ENCODE assay signal across 13 cellular contexts in genomic region chr11:57793711-57794110, GRCh38. TPM values are rescaled to one million over a fixed set of nuclear protein-coding genes. Genes with fewer than 3 reads are reported as not detected.
DNase-seq lines count a peak whose midpoint lies in the region; ATAC-seq lines count a peak whose summit lies in the region.
"Had no signal": no experiment of that assay in that cellular context is flagged by ENCODE, and none has a peak within 500 bp of the region (broad histone marks: within the 10 kb centered on the region; RNA-seq: fewer than 3 reads in every experiment).

No MANE protein-coding gene starts in this region.

- H3K4me1 Mint-ChIP-seq in activated T-cell treated with anti-CD3 and anti-CD28 coated beads, Interleukin-2, amount 50 U/mL, for 72 hours (ENCODE audit: low read depth), result peaks cover 42% of the 10 kb centered on the region
- peaks cover 59% of the 10 kb centered on the region for H3K4me1 Mint-ChIP-seq in activated CD8-positive, alpha-beta T cell treated with anti-CD3 and anti-CD28 coated beads, Interleukin-2, amount 10 ng/mL, durations not matched to agents 7 days and 5 days (ENCODE audit: low read depth)
- H3K4me1 Mint-ChIP-seq in immature natural killer cell, result peaks cover 28 to 34% of the 10 kb centered on the region in 2 donors

- peaks cover 1 to 3% of the 10 kb centered on the region in 2 donors for H3K36me3 Mint-ChIP-seq in activated T-cell treated with anti-CD3 and anti-CD28 coated beads, Interleukin-2, amount 50 U/mL, for 72 hours (ENCODE audit: insufficient read depth in 2 of 2)
- peaks cover 31% of the 10 kb centered on the region for H3K36me3 Mint-ChIP-seq in activated CD8-positive, alpha-beta T cell treated with anti-CD3 and anti-CD28 coated beads, Interleukin-2, amount 10 ng/mL, durations not matched to agents 7 days and 5 days (ENCODE audit: low read depth)
- H3K36me3 Mint-ChIP-seq in immature natural killer cell, result peaks cover 3 to 9% (median 7%) of the 10 kb centered on the region in 3 donors

- peak overlapping the region; percentile 80 for H3K27ac Mint-ChIP-seq in activated T-cell treated with anti-CD3 and anti-CD28 coated beads, Interleukin-2, amount 50 U/mL, for 72 hours
- H3K27ac Mint-ChIP-seq in activated CD8-positive, alpha-beta T cell treated with anti-CD3 and anti-CD28 coated beads, Interleukin-2, amount 10 ng/mL, durations not matched to agents 7 days and 5 days, result peak overlapping the region; percentile 81
- peak overlapping the region; percentile 60 to 93 (median 86) for H3K27ac Mint-ChIP-seq in immature natural killer cell

- H3K9me3 Mint-ChIP-seq in activated T-cell treated with anti-CD3 and anti-CD28 coated beads, Interleukin-2, amount 50 U/mL, for 72 hours, result no peaks in the 10 kb centered on the region
- H3K9me3 Mint-ChIP-seq in activated CD8-positive, alpha-beta T cell treated with anti-CD3 and anti-CD28 coated beads, Interleukin-2, amount 10 ng/mL, durations not matched to agents 7 days and 5 days (ENCODE audit: insufficient read depth), result no peaks in the 10 kb centered on the region
- H3K9me3 Mint-ChIP-seq in immature natural killer cell, result no peaks in the 10 kb centered on the region

- POLR2A ChIA-PET in activated CD8-positive, alpha-beta T cell treated with anti-CD3 and anti-CD28 coated beads, Interleukin-2, amount 10 ng/mL, durations not matched to agents 7 days and 5 days (lab: Charles Lee), result interaction anchor here (4.0 kb wide), 1 partner anchor 51 kb away, joined by 46 read pairs; the partner anchor contains the start of gene SELENOH

- peak overlapping the region; percentile 9 for H3K27ac ChIP-seq in temporal lobe (ENCODE audit: low read depth, low read length)

- H3K4me3 Mint-ChIP-seq in activated T-cell treated with anti-CD3 and anti-CD28 coated beads, Interleukin-2, amount 50 U/mL, for 72 hours, result peak overlapping the region; percentile 54 to 72
- peak overlapping the region; percentile 29 for H3K4me3 Mint-ChIP-seq in activated CD8-positive, alpha-beta T cell treated with anti-CD3 and anti-CD28 coated beads, Interleukin-2, amount 10 ng/mL, durations not matched to agents 7 days and 5 days
- H3K4me3 Mint-ChIP-seq in immature natural killer cell, result peak overlapping the region in 3 of 5 donors; percentile 1 to 44 (median 3)

- CTCF ChIA-PET in activated CD8-positive, alpha-beta T cell treated with anti-CD3 and anti-CD28 coated beads, Interleukin-2, amount 10 ng/mL, durations not matched to agents 7 days and 5 days (lab: Charles Lee), result interaction anchor here (1.0 to 2.5 kb wide), 3 partner anchors 9 to 49 kb away, joined by 3 to 10 read pairs (median 3); partner anchors contain the start of gene BTBD18

- no peak for ATAC-seq in activated T-cell treated with anti-CD3 and anti-CD28 coated beads, Interleukin-2, amount 50 U/mL, for 72 hours (replicated peaks in 1 of 2)
- ATAC-seq in activated CD8-positive, alpha-beta T cell treated with anti-CD3 and anti-CD28 coated beads, Interleukin-2, amount 10 ng/mL, durations not matched to agents 7 days and 5 days, result no peak
- ATAC-seq in GM21619 (IDR thresholded peaks at IDR 0.05; ENCODE audit: unreplicated experiment), result no peak
- ATAC-seq in GM19324 (IDR thresholded peaks at IDR 0.05; ENCODE audit: low FRiP score, unreplicated experiment), result no peak

- DNase-seq in activated T-cell treated with anti-CD3 and anti-CD28 coated beads, Interleukin-2, amount 50 U/mL, for 72 hours, result no peak
- no peak for DNase-seq in activated T-cell treated with anti-CD3 and anti-CD28 coated beads for 4 hours
- no peak for DNase-seq in activated CD8-positive, alpha-beta T cell treated with anti-CD3 and anti-CD28 coated beads, Interleukin-2, amount 10 ng/mL, durations not matched to agents 7 days and 5 days
- no peak for DNase-seq in immature natural killer cell
- no peak for DNase-seq in activated gamma-delta T cell treated with Interleukin-2 at 50 U/mL for 16 hours
- DNase-seq: central memory CD4-positive, alpha-beta T cell; NCI-H2081 treated with DMSO at 0.1 percent for 48 hours had no signal

- no peaks in the 10 kb centered on the region for H3K27me3 Mint-ChIP-seq in activated T-cell treated with anti-CD3 and anti-CD28 coated beads, Interleukin-2, amount 50 U/mL, for 72 hours (ENCODE audit: low read depth)
- H3K27me3 Mint-ChIP-seq in activated CD8-positive, alpha-beta T cell treated with anti-CD3 and anti-CD28 coated beads, Interleukin-2, amount 10 ng/mL, durations not matched to agents 7 days and 5 days (ENCODE audit: low read depth), result no peaks in the 10 kb centered on the region
- H3K27me3 Mint-ChIP-seq in immature natural killer cell (ENCODE audit: low read depth in 3 of 3), result peaks cover 4 to 10% (median 5%) of the 10 kb centered on the region in 3 donors

RNA-seq across cellular contexts. Expression of gene CTNND1, which starts 32.1 kb away (rescaled TPM):
- 10 to 100 TPM in 1 of 2 donors, 1 to 10 TPM in 1; 6.3 to 10.6 TPM for total RNA-seq in activated T-cell treated with anti-CD3 and anti-CD28 coated beads, Interleukin-2, amount 50 U/mL, for 72 hours
- total RNA-seq in activated CD8-positive, alpha-beta T cell treated with anti-CD3 and anti-CD28 coated beads, Interleukin-2, amount 10 ng/mL, durations not matched to agents 7 days and 5 days, result 1 to 10 TPM; 6.8 to 8.4 TPM
- 1 to 10 TPM; 1.1 to 2.5 (median 1.9) TPM for polyA plus RNA-seq in immature natural killer cell
- 134 TPM for total RNA-seq in temporal lobe

RNA-seq across cellular contexts. Expression of gene BTBD18, which starts 42.1 kb away (rescaled TPM):
- total RNA-seq in activated T-cell treated with anti-CD3 and anti-CD28 coated beads, Interleukin-2, amount 50 U/mL, for 72 hours, result not detected
- not detected for total RNA-seq in activated CD8-positive, alpha-beta T cell treated with anti-CD3 and anti-CD28 coated beads, Interleukin-2, amount 10 ng/mL, durations not matched to agents 7 days and 5 days
- polyA plus RNA-seq in immature natural killer cell, result under 1 TPM; 0.12 to 0.86 (median 0.25) TPM
- not detected for total RNA-seq in temporal lobe
- total RNA-seq: frontal cortex, mononuclear cell, thoracic aorta had no signal

RNA-seq across cellular contexts. Expression of gene SELENOH, which starts 52.4 kb away (rescaled TPM):
- total RNA-seq in activated T-cell treated with anti-CD3 and anti-CD28 coated beads, Interleukin-2, amount 50 U/mL, for 72 hours, result 100 to 1,000 TPM; 147 to 162 TPM
- 100 to 1,000 TPM; 204 to 210 TPM for total RNA-seq in activated CD8-positive, alpha-beta T cell treated with anti-CD3 and anti-CD28 coated beads, Interleukin-2, amount 10 ng/mL, durations not matched to agents 7 days and 5 days
- polyA plus RNA-seq in immature natural killer cell, result 100 to 1,000 TPM; 157 to 276 (median 190) TPM
- 44.0 TPM for total RNA-seq in temporal lobe

Comparison
In these comparisons a context has a peak if more than half of its experiments do, and no peak if none do; other contexts are left out.
1. H3K4me3 Mint-ChIP-seq: peak in every context shown above with its lines; median percentile 63 in activated T-cell treated with anti-CD3 and anti-CD28 coated beads, Interleukin-2, amount 50 U/mL, for 72 hours; 29 in activated CD8-positive, alpha-beta T cell treated with anti-CD3 and anti-CD28 coated beads, Interleukin-2, amount 10 ng/mL, durations not matched to agents 7 days and 5 days; 3 in immature natural killer cell.
2. RNA of gene CTNND1, which starts 32.1 kb away (total RNA-seq): 134 TPM in temporal lobe (single experiment); 6.3 to 10.6 TPM in activated T-cell treated with anti-CD3 and anti-CD28 coated beads, Interleukin-2, amount 50 U/mL, for 72 hours and 6.8 to 8.4 TPM in activated CD8-positive, alpha-beta T cell treated with anti-CD3 and anti-CD28 coated beads, Interleukin-2, amount 10 ng/mL, durations not matched to agents 7 days and 5 days; every median in the first group is over 10 times any median in the second.
3. Peak in every context shown above with its lines, with median percentiles within 50 percentile points of each other: H3K27ac Mint-ChIP-seq.